In genomic region chr17:11441004-11441403, GRCh38 we compare ENCODE assay signal across 27 cellular contexts.
"Had no signal": no experiment of that assay in that cellular context is flagged by ENCODE, and none has a peak within 500 bp of the region (broad histone marks: within the 10 kb centered on the region; RNA-seq: fewer than 3 reads in every experiment).

No MANE protein-coding gene starts in this region.

- H3K27ac ChIP-seq: stomach, suprapubic skin, testis, thoracic aorta, thyroid gland, tibial artery, tibial nerve, transverse colon, upper lobe of left lung, upper lobe of right lung, uterus, vagina had no signal

- ATAC-seq: stimulated activated effector memory CD8-positive, alpha-beta T cell treated with anti-CD3 and anti-CD28 coated beads, Interleukin-12 subunit alpha, Interleukin-12 subunit beta, amount 100 ng/mL, for 72 hours; stimulated activated memory B cell treated with anti-CD40 and anti-IgM and Interleukin-4, amounts not matched to agents 10 μg/mL and 1 μg/mL and 100 μg/mL, for 72 hours; stimulated activated naive B cell treated with anti-CD40 and anti-IgM and Interleukin-4, amounts not matched to agents 10 μg/mL and 1 μg/mL and 100 μg/mL, for 72 hours; stimulated activated naive CD8-positive, alpha-beta T cell treated with anti-CD3 and anti-CD28 coated beads, Interleukin-15, amount 100 ng/mL, for 72 hours; stimulated activated naive CD8-positive, alpha-beta T cell treated with anti-CD3 and anti-CD28 coated beads, Interleukin-15, Interleukin-2, amounts not matched to agents 100 U/mL and 50 U/mL, for 24 hours; upper lobe of right lung had no signal

- H3K4me3 ChIP-seq: stomach, suprapubic skin, testis, thoracic aorta, thyroid gland, tibial artery, tibial nerve, transverse colon, upper lobe of left lung, upper lobe of right lung, uterus, vagina had no signal

- FAIRE-seq: urothelium cell line had no signal

- H3K36me3 ChIP-seq: stomach, suprapubic skin, thoracic aorta, thyroid gland, tibial artery, tibial nerve, transverse colon, upper lobe of left lung, upper lobe of right lung, uterus, vagina had no signal

- H3K27me3 ChIP-seq: stomach, suprapubic skin, testis, thyroid gland, tibial artery, tibial nerve, transverse colon, upper lobe of left lung, upper lobe of right lung, uterus, vagina had no signal

- DNase-seq: stimulated activated CD4-positive, alpha-beta T cell treated with anti-CD3 and anti-CD28 coated beads, Interleukin-2, amount 100 ng/mL, for 48 hours; stimulated activated CD4-positive, alpha-beta T cell treated with anti-CD3 and anti-CD28 coated beads, Interleukin-4, amount 100 ng/mL, for 1 hour; stimulated activated CD4-positive, alpha-beta T cell treated with anti-CD3 and anti-CD28 coated beads, Interleukin-4, amount 100 ng/mL, for 24 hours; stimulated activated CD4-positive, alpha-beta T cell treated with anti-CD3 and anti-CD28 coated beads, Interleukin-4, amount 100 ng/mL, for 4 hours; stimulated activated CD8-positive, alpha-beta memory T cell treated with anti-CD3 and anti-CD28 coated beads, Interleukin-4, amount 100 ng/mL, for 48 hours; stimulated activated naive B cell treated with anti-CD40 and anti-IgM and Interleukin-4, amounts not matched to agents 10 μg/mL and 1 μg/mL and 100 μg/mL, for 72 hours; stimulated activated naive CD4-positive, alpha-beta T cell; stimulated activated naive CD4-positive, alpha-beta T cell treated with Interleukin-2 at 50 U/mL for 16 hours; stimulated activated naive CD8-positive, alpha-beta T cell treated with anti-CD3 and anti-CD28 coated beads, Interleukin-15, amount 100 ng/mL, for 72 hours; stimulated activated naive CD8-positive, alpha-beta T cell treated with anti-CD3 and anti-CD28 coated beads, Interleukin-15, Interleukin-2, amounts not matched to agents 100 U/mL and 50 U/mL, for 24 hours; stomach; substantia nigra; testis; thyroid gland; tibial artery; transverse colon; trophoblast cell; upper lobe of left lung; upper lobe of right lung; uterus had no signal

- H3K4me1 ChIP-seq: stomach, suprapubic skin, testis, thyroid gland, tibial artery, tibial nerve, transverse colon, upper lobe of left lung, upper lobe of right lung, uterus, vagina had no signal

- H3K9me3 ChIP-seq: stomach, suprapubic skin, testis, thoracic aorta, thyroid gland, tibial artery, tibial nerve, transverse colon, upper lobe of left lung, upper lobe of right lung, uterus, vagina had no signal
